8 cellular contexts compared by ENCODE assay signal in genomic region chr16:31201511-31202401, GRCh38. TPM values are rescaled to one million over a fixed set of nuclear protein-coding genes. Genes with fewer than 3 reads are reported as not detected.
A peak's percentile ranks its signal among the peaks of the same experiment; 100 is the strongest.
DNase-seq lines count a peak whose midpoint lies in the region; ATAC-seq and TF ChIP-seq lines count a peak whose summit lies in the region.

No MANE protein-coding gene starts in this region.

- H3K27ac ChIP-seq in neural progenitor cell: no peak overlapping the region

- H3K27me3 Mint-ChIP-seq in CD14-positive monocyte (ENCODE audit: low read depth in 3 of 3): peaks cover 3 to 6% (median 3%) of the 10 kb centered on the region in 3 donors
- H3K27me3 Mint-ChIP-seq in IgD-negative memory B cell: no peaks in the 10 kb centered on the region
- H3K27me3 Mint-ChIP-seq in activated CD8-positive, alpha-beta T cell treated with anti-CD3 and anti-CD28 coated beads, Interleukin-2, amount 10 ng/mL, durations not matched to agents 7 days and 5 days (ENCODE audit: low read depth): no peaks in the 10 kb centered on the region
- H3K27me3 Mint-ChIP-seq in neural progenitor cell (ENCODE audit: insufficient read depth, low read depth): peaks cover 33% of the 10 kb centered on the region

- CTCF ChIA-PET in activated CD8-positive, alpha-beta T cell treated with anti-CD3 and anti-CD28 coated beads, Interleukin-2, amount 10 ng/mL, durations not matched to agents 7 days and 5 days (lab: Charles Lee): interaction anchor here (0.8 to 4.9 kb wide), 20 partner anchors 8 to 667 kb away, joined by 3 to 42 read pairs (median 4); partner anchors contain the start of genes ARMC5, PYDC1 and ZNF843

- peak overlapping the region; percentile 71 for H2AFZ ChIP-seq in neural progenitor cell (replicated peaks)

- peaks cover 66% of the 10 kb centered on the region for H4K20me1 ChIP-seq in neural progenitor cell (ENCODE audit: low read depth)

- H3K79me2 ChIP-seq in neural progenitor cell (ENCODE audit: low read depth): no peaks in the 10 kb centered on the region

- H3K4me3 ChIP-seq in foreskin fibroblast (ENCODE audit: low read depth in 1 of 2, low read length in 2 of 2): peak overlapping the region; percentile 75 to 79
- peak overlapping the region; percentile 53 for H3K4me3 ChIP-seq in neural progenitor cell

- peaks cover 23 to 39% of the 10 kb centered on the region in 2 donors for H3K36me3 Mint-ChIP-seq in CD14-positive monocyte
- H3K36me3 Mint-ChIP-seq in IgD-negative memory B cell: peaks cover 3% of the 10 kb centered on the region
- peaks cover 35% of the 10 kb centered on the region for H3K36me3 Mint-ChIP-seq in activated CD8-positive, alpha-beta T cell treated with anti-CD3 and anti-CD28 coated beads, Interleukin-2, amount 10 ng/mL, durations not matched to agents 7 days and 5 days (ENCODE audit: low read depth)
- H3K36me3 Mint-ChIP-seq in neural progenitor cell: peaks cover 19% of the 10 kb centered on the region

- POLR2A ChIA-PET in activated CD8-positive, alpha-beta T cell treated with anti-CD3 and anti-CD28 coated beads, Interleukin-2, amount 10 ng/mL, durations not matched to agents 7 days and 5 days (lab: Charles Lee): interaction anchor here (0.6 to 7.1 kb wide), 14 partner anchors 8 to 671 kb away, joined by 3 to 87 read pairs (median 6); partner anchors contain the start of genes FUS, TRIM72, ZNF267 and ZNF843

- H3K27ac Mint-ChIP-seq in CD14-positive monocyte: peak overlapping the region; percentile 85 to 97 (median 92)
- H3K27ac Mint-ChIP-seq in IgD-negative memory B cell: peak overlapping the region; percentile 89 to 95 (median 92)
- peak overlapping the region; percentile 40 for H3K27ac Mint-ChIP-seq in activated CD8-positive, alpha-beta T cell treated with anti-CD3 and anti-CD28 coated beads, Interleukin-2, amount 10 ng/mL, durations not matched to agents 7 days and 5 days
- H3K27ac Mint-ChIP-seq in neural progenitor cell: no peak overlapping the region

- H3F3A ChIP-seq in neural progenitor cell (ENCODE audit: low read depth): peaks cover 47% of the 10 kb centered on the region

- H3K4me1 ChIP-seq in neural progenitor cell: no peaks in the 10 kb centered on the region

- TF ChIP-seq CTCF in CD14-positive monocyte (IDR thresholded peaks at IDR 0.05) (no peak), foreskin fibroblast (IDR thresholded peaks at IDR 0.05; ENCODE audit: low read depth, low read length) (no peak), neural progenitor cell (IDR thresholded peaks at IDR 0.05) (no peak)

- H3K9me3 Mint-ChIP-seq in CD14-positive monocyte (no peaks in the 10 kb centered on the region), IgD-negative memory B cell (no peaks in the 10 kb centered on the region), neural progenitor cell (no peaks in the 10 kb centered on the region)
- no peaks in the 10 kb centered on the region for H3K9me3 Mint-ChIP-seq in activated CD8-positive, alpha-beta T cell treated with anti-CD3 and anti-CD28 coated beads, Interleukin-2, amount 10 ng/mL, durations not matched to agents 7 days and 5 days (ENCODE audit: insufficient read depth)

- H3K9me3 ChIP-seq in neural progenitor cell (ENCODE audit: low read depth): no peaks in the 10 kb centered on the region

- no peaks in the 10 kb centered on the region for H3K36me3 ChIP-seq in neural progenitor cell

- peaks cover 58% of the 10 kb centered on the region for H3K27me3 ChIP-seq in neural progenitor cell

- peak overlapping the region; percentile 97 to 99 for H3K4me3 Mint-ChIP-seq in CD14-positive monocyte
- peak overlapping the region; percentile 92 to 97 (median 97) for H3K4me3 Mint-ChIP-seq in IgD-negative memory B cell
- peak overlapping the region; percentile 89 for H3K4me3 Mint-ChIP-seq in activated CD8-positive, alpha-beta T cell treated with anti-CD3 and anti-CD28 coated beads, Interleukin-2, amount 10 ng/mL, durations not matched to agents 7 days and 5 days
- no peak overlapping the region for H3K4me3 Mint-ChIP-seq in neural progenitor cell

- H3K4me2 ChIP-seq in neural progenitor cell: peak overlapping the region; percentile 96

- no peak overlapping the region for H3K9ac ChIP-seq in neural progenitor cell

- H3K4me1 Mint-ChIP-seq in CD14-positive monocyte (peaks cover 73% of the 10 kb centered on the region), IgD-negative memory B cell (peaks cover 39 to 44% (median 40%) of the 10 kb centered on the region in 3 donors), neural progenitor cell (no peaks in the 10 kb centered on the region)
- H3K4me1 Mint-ChIP-seq in activated CD8-positive, alpha-beta T cell treated with anti-CD3 and anti-CD28 coated beads, Interleukin-2, amount 10 ng/mL, durations not matched to agents 7 days and 5 days (ENCODE audit: low read depth): peaks cover 67% of the 10 kb centered on the region

- intact Hi-C loops in CD14-positive monocyte (cut with micrococcal nuclease): loop anchor here (2.0 to 5.0 kb wide), 4 partner anchors 15 to 241 kb away; partner anchors contain the start of genes PYDC1 (in 1 of the 2) and ZNF843 (in 1 of the 2)

- DNase-seq in CD14-positive monocyte (ENCODE audit: low spot score) (peak; percentile 55), foreskin fibroblast (peak in 1 of 2 donors; percentile 48), neural progenitor cell (ENCODE audit: low spot score) (peak; percentile 20), cerebellar nuclear complex (lab: John Stamatoyannopoulos, UW) (no peak)
- DNase-seq in activated CD8-positive, alpha-beta T cell treated with anti-CD3 and anti-CD28 coated beads, Interleukin-2, amount 10 ng/mL, durations not matched to agents 7 days and 5 days: peak; percentile 55

- ATAC-seq in GM19397 (IDR thresholded peaks at IDR 0.05; ENCODE audit: unreplicated experiment) (peak; percentile 48), HG03521 (IDR thresholded peaks at IDR 0.05; ENCODE audit: unreplicated experiment) (no peak)
- ATAC-seq in activated CD8-positive, alpha-beta T cell treated with anti-CD3 and anti-CD28 coated beads, Interleukin-2, amount 10 ng/mL, durations not matched to agents 7 days and 5 days: peak; percentile 64

RNA-seq across cellular contexts. Expression of gene PYCARD, which starts 0.8 kb away (rescaled TPM):
- polyA plus RNA-seq in CD14-positive monocyte (100 to 1,000 TPM; 374 to 400 TPM), IgD-negative memory B cell (130 TPM)
- 10 to 100 TPM; 97.7 to 99.5 TPM for total RNA-seq in activated CD8-positive, alpha-beta T cell treated with anti-CD3 and anti-CD28 coated beads, Interleukin-2, amount 10 ng/mL, durations not matched to agents 7 days and 5 days
- 0.81 TPM in 1 of 2 replicates, not detected in the other for total RNA-seq in neural progenitor cell (ENCODE audit: low replicate concordance)

RNA-seq across cellular contexts. Expression of gene TRIM72, which starts 12.2 kb away (rescaled TPM):
- polyA plus RNA-seq in CD14-positive monocyte (not detected), IgD-negative memory B cell (not detected)
- not detected for total RNA-seq in activated CD8-positive, alpha-beta T cell treated with anti-CD3 and anti-CD28 coated beads, Interleukin-2, amount 10 ng/mL, durations not matched to agents 7 days and 5 days
- total RNA-seq in neural progenitor cell (ENCODE audit: low replicate concordance): 0.07 TPM in 1 of 2 replicates, not detected in the other

RNA-seq across cellular contexts. Expression of gene PYDC1, which starts 15.2 kb away (rescaled TPM):
- polyA plus RNA-seq in CD14-positive monocyte: not detected
- not detected for polyA plus RNA-seq in IgD-negative memory B cell
- not detected for total RNA-seq in activated CD8-positive, alpha-beta T cell treated with anti-CD3 and anti-CD28 coated beads, Interleukin-2, amount 10 ng/mL, durations not matched to agents 7 days and 5 days
- total RNA-seq in neural progenitor cell (ENCODE audit: low replicate concordance): not detected in 2 replicates

RNA-seq across cellular contexts. Expression of gene FUS, which starts 21.8 kb away (rescaled TPM):
- polyA plus RNA-seq in CD14-positive monocyte: 10 to 100 TPM; 54.9 to 78.5 TPM
- 167 TPM for polyA plus RNA-seq in IgD-negative memory B cell
- total RNA-seq in activated CD8-positive, alpha-beta T cell treated with anti-CD3 and anti-CD28 coated beads, Interleukin-2, amount 10 ng/mL, durations not matched to agents 7 days and 5 days: 100 to 1,000 TPM; 536 to 569 TPM
- 81.7 and 127 TPM in 2 replicates for total RNA-seq in neural progenitor cell (ENCODE audit: low replicate concordance)

RNA-seq across cellular contexts. Expression of gene PRSS36, which starts 51.9 kb away (rescaled TPM):
- polyA plus RNA-seq in CD14-positive monocyte (1 to 10 TPM; 3.1 to 4.2 TPM), IgD-negative memory B cell (1.4 TPM)
- total RNA-seq in activated CD8-positive, alpha-beta T cell treated with anti-CD3 and anti-CD28 coated beads, Interleukin-2, amount 10 ng/mL, durations not matched to agents 7 days and 5 days: 1 to 10 TPM in 1 of 2 experiments, under 1 TPM in 1; 0.95 to 1.3 TPM
- total RNA-seq in neural progenitor cell (ENCODE audit: low replicate concordance): 0.30 and 0.68 TPM in 2 replicates

Comparison
In these comparisons a context has a peak if more than half of its experiments do, and no peak if none do; other contexts are left out.
1. DNase-seq: peak in CD14-positive monocyte (single experiment), activated CD8-positive, alpha-beta T cell treated with anti-CD3 and anti-CD28 coated beads, Interleukin-2, amount 10 ng/mL, durations not matched to agents 7 days and 5 days (single experiment) and neural progenitor cell (single experiment); none in cerebellar nuclear complex (0 of 2).
2. RNA of gene PYCARD, which starts 0.8 kb away (total RNA-seq): 97.7 to 99.5 TPM in activated CD8-positive, alpha-beta T cell treated with anti-CD3 and anti-CD28 coated beads, Interleukin-2, amount 10 ng/mL, durations not matched to agents 7 days and 5 days; 0.81 TPM in neural progenitor cell; every median in the first group is over 10 times any median in the second.